ENCODE assay signal across 37 cellular contexts in genomic region chrX:51296138-51296537, GRCh38.
"Had no signal": no experiment of that assay in that cellular context is flagged by ENCODE, and none has a peak within 500 bp of the region (broad histone marks: within the 10 kb centered on the region; RNA-seq: fewer than 3 reads in every experiment).

No MANE protein-coding gene starts in this region.

- H3K36me3 Mint-ChIP-seq: activated naive CD4-positive, alpha-beta T cell treated with anti-CD3 and anti-CD28 coated beads, Interleukin-2, amount 10 ng/mL, durations not matched to agents 7 days and 5 days; activated naive CD8-positive, alpha-beta T cell treated with anti-CD3 and anti-CD28 coated beads, Interleukin-2, amount 10 ng/mL, durations not matched to agents 7 days and 5 days; brain had no signal

- H3K9me3 Mint-ChIP-seq: activated naive CD4-positive, alpha-beta T cell treated with anti-CD3 and anti-CD28 coated beads for 36 hours; activated naive CD4-positive, alpha-beta T cell treated with anti-CD3 and anti-CD28 coated beads, Interleukin-2, amount 10 ng/mL, durations not matched to agents 7 days and 5 days; activated naive CD4-positive, alpha-beta T cell treated with anti-CD3 and anti-CD28 coated beads, Interleukin-2, amount 50 U/mL, for 24 hours; activated naive CD4-positive, alpha-beta T cell treated with anti-CD3 and anti-CD28 coated beads, Interleukin-2, amount 50 U/mL, for 72 hours; activated naive CD8-positive, alpha-beta T cell treated with anti-CD3 and anti-CD28 coated beads, Interleukin-2, amount 10 ng/mL, durations not matched to agents 7 days and 5 days; activated naive CD8-positive, alpha-beta T cell treated with anti-CD3 and anti-CD28 coated beads, Interleukin-2, amount 50 U/mL, for 24 hours; activated T-cell treated with anti-CD3 and anti-CD28 coated beads, Interleukin-2, amount 50 U/mL, for 24 hours; activated T-cell treated with anti-CD3 and anti-CD28 coated beads, Interleukin-2, amount 50 U/mL, for 72 hours; activated T-helper 1 cell treated with anti-CD3 and anti-CD28 coated beads, Interleukin-12 subunit alpha, Interleukin-12 subunit beta, Interleukin-2, Interleukin-4 antibody, amounts not matched to agents 30 ng/mL and 10 ng/mL and 1 ng/mL, durations not matched to agents 14 hours and 24 hours and 36 hours; activated T-helper 17 cell treated with anti-CD3 and anti-CD28 coated beads, Interleukin-2, amount 50 U/mL, for 72 hours; activated T-helper 2 cell treated with anti-CD3 and anti-CD28 coated beads, Interferon-gamma antibody, Interleukin-2, Interleukin-4, amounts not matched to agents 10 μg/mL and 5 μg/mL and 100 μg/mL, durations not matched to agents 14 hours and 24 hours and 36 hours; brain; central memory CD8-positive, alpha-beta T cell had no signal

- DNase-seq: activated effector memory CD4-positive, alpha-beta T cell treated with anti-CD3 and anti-CD28 coated beads, Interleukin-2, amount 50 U/mL, for 16 hours; activated effector memory CD4-positive, alpha-beta T cell treated with Interleukin-2 at 50 U/mL for 16 hours; activated gamma-delta T cell; activated gamma-delta T cell treated with Interleukin-2 at 50 U/mL for 16 hours; activated naive CD4-positive, alpha-beta T cell; activated naive CD4-positive, alpha-beta T cell treated with anti-CD3 and anti-CD28 coated beads for 36 hours; activated naive CD4-positive, alpha-beta T cell treated with anti-CD3 and anti-CD28 coated beads, Interleukin-2, amount 10 ng/mL, durations not matched to agents 7 days and 5 days; activated naive CD4-positive, alpha-beta T cell treated with anti-CD3 and anti-CD28 coated beads, Interleukin-2, amount 50 U/mL, for 16 hours; activated naive CD4-positive, alpha-beta T cell treated with Interleukin-2 at 50 U/mL for 16 hours; activated naive CD8-positive, alpha-beta T cell treated with anti-CD3 and anti-CD28 coated beads for 36 hours; activated naive CD8-positive, alpha-beta T cell treated with anti-CD3 and anti-CD28 coated beads, Interleukin-2, amount 10 ng/mL, durations not matched to agents 7 days and 5 days; activated naive CD8-positive, alpha-beta T cell treated with anti-CD3 and anti-CD28 coated beads, Interleukin-2, amount 50 U/mL, for 24 hours; activated T-cell treated with anti-CD3 and anti-CD28 coated beads, Interleukin-2, amount 50 U/mL, for 1 hour; activated T-cell treated with anti-CD3 and anti-CD28 coated beads, Interleukin-2, amount 50 U/mL, for 24 hours; activated T-cell treated with anti-CD3 and anti-CD28 coated beads, Interleukin-2, amount 50 U/mL, for 4 hours; activated T-cell treated with anti-CD3 and anti-CD28 coated beads, Interleukin-2, amount 50 U/mL, for 48 hours; activated T-cell treated with anti-CD3 and anti-CD28 coated beads, Interleukin-2, amount 50 U/mL, for 72 hours; adrenal gland; amniotic stem cell; amygdala; anterior cingulate cortex; aorta; body of pancreas; brain microvascular endothelial cell; caudate nucleus; central memory CD4-positive, alpha-beta T cell; cerebellar nuclear complex had no signal

- H3K4me1 Mint-ChIP-seq: activated naive CD4-positive, alpha-beta T cell treated with anti-CD3 and anti-CD28 coated beads, Interleukin-2, amount 10 ng/mL, durations not matched to agents 7 days and 5 days; activated naive CD4-positive, alpha-beta T cell treated with anti-CD3 and anti-CD28 coated beads, Interleukin-2, amount 50 U/mL, for 24 hours; activated naive CD8-positive, alpha-beta T cell treated with anti-CD3 and anti-CD28 coated beads for 36 hours; activated naive CD8-positive, alpha-beta T cell treated with anti-CD3 and anti-CD28 coated beads, Interleukin-2, amount 10 ng/mL, durations not matched to agents 7 days and 5 days; activated naive CD8-positive, alpha-beta T cell treated with anti-CD3 and anti-CD28 coated beads, Interleukin-2, amount 50 U/mL, for 24 hours; activated T-helper 17 cell treated with anti-CD3 and anti-CD28 coated beads, Interleukin-2, amount 50 U/mL, for 72 hours; brain; central memory CD8-positive, alpha-beta T cell had no signal

- FAIRE-seq: astrocyte, bronchial epithelial cell had no signal

- H3K27ac Mint-ChIP-seq: activated naive CD4-positive, alpha-beta T cell treated with anti-CD3 and anti-CD28 coated beads for 36 hours; activated naive CD4-positive, alpha-beta T cell treated with anti-CD3 and anti-CD28 coated beads, Interleukin-2, amount 10 ng/mL, durations not matched to agents 7 days and 5 days; activated naive CD4-positive, alpha-beta T cell treated with anti-CD3 and anti-CD28 coated beads, Interleukin-2, amount 50 U/mL, for 24 hours; activated naive CD4-positive, alpha-beta T cell treated with anti-CD3 and anti-CD28 coated beads, Interleukin-2, amount 50 U/mL, for 72 hours; activated naive CD8-positive, alpha-beta T cell; activated naive CD8-positive, alpha-beta T cell treated with anti-CD3 and anti-CD28 coated beads for 36 hours; activated naive CD8-positive, alpha-beta T cell treated with anti-CD3 and anti-CD28 coated beads, Interleukin-2, amount 10 ng/mL, durations not matched to agents 7 days and 5 days; activated naive CD8-positive, alpha-beta T cell treated with anti-CD3 and anti-CD28 coated beads, Interleukin-2, amount 50 U/mL, for 24 hours; activated T-cell treated with anti-CD3 and anti-CD28 coated beads, Interleukin-2, amount 50 U/mL, for 24 hours; activated T-cell treated with anti-CD3 and anti-CD28 coated beads, Interleukin-2, amount 50 U/mL, for 72 hours; activated T-helper 1 cell treated with anti-CD3 and anti-CD28 coated beads, Interleukin-12 subunit alpha, Interleukin-12 subunit beta, Interleukin-2, Interleukin-4 antibody, amounts not matched to agents 30 ng/mL and 10 ng/mL and 1 ng/mL, durations not matched to agents 14 hours and 24 hours and 36 hours; activated T-helper 17 cell treated with anti-CD3 and anti-CD28 coated beads, Interleukin-2, amount 50 U/mL, for 72 hours; activated T-helper 2 cell treated with anti-CD3 and anti-CD28 coated beads, Interferon-gamma antibody, Interleukin-2, Interleukin-4, amounts not matched to agents 10 μg/mL and 5 μg/mL and 100 μg/mL, durations not matched to agents 14 hours and 24 hours and 36 hours; brain had no signal

- H3K4me3 Mint-ChIP-seq: activated naive CD4-positive, alpha-beta T cell treated with anti-CD3 and anti-CD28 coated beads for 36 hours; activated naive CD4-positive, alpha-beta T cell treated with anti-CD3 and anti-CD28 coated beads, Interleukin-2, amount 10 ng/mL, durations not matched to agents 7 days and 5 days; activated naive CD4-positive, alpha-beta T cell treated with anti-CD3 and anti-CD28 coated beads, Interleukin-2, amount 50 U/mL, for 24 hours; activated naive CD8-positive, alpha-beta T cell; activated naive CD8-positive, alpha-beta T cell treated with anti-CD3 and anti-CD28 coated beads for 36 hours; activated naive CD8-positive, alpha-beta T cell treated with anti-CD3 and anti-CD28 coated beads, Interleukin-2, amount 10 ng/mL, durations not matched to agents 7 days and 5 days; activated naive CD8-positive, alpha-beta T cell treated with anti-CD3 and anti-CD28 coated beads, Interleukin-2, amount 50 U/mL, for 24 hours; activated T-cell treated with anti-CD3 and anti-CD28 coated beads, Interleukin-2, amount 50 U/mL, for 24 hours; activated T-cell treated with anti-CD3 and anti-CD28 coated beads, Interleukin-2, amount 50 U/mL, for 4 hours; activated T-cell treated with anti-CD3 and anti-CD28 coated beads, Interleukin-2, amount 50 U/mL, for 72 hours; activated T-helper 1 cell treated with anti-CD3 and anti-CD28 coated beads, Interleukin-12 subunit alpha, Interleukin-12 subunit beta, Interleukin-2, Interleukin-4 antibody, amounts not matched to agents 30 ng/mL and 10 ng/mL and 1 ng/mL, durations not matched to agents 14 hours and 24 hours and 36 hours; activated T-helper 17 cell treated with anti-CD3 and anti-CD28 coated beads, Interleukin-2, amount 50 U/mL, for 72 hours; brain; central memory CD8-positive, alpha-beta T cell had no signal

- ATAC-seq: activated naive CD4-positive, alpha-beta T cell treated with anti-CD3 and anti-CD28 coated beads, Interleukin-2, amount 50 U/mL, for 72 hours; activated naive CD8-positive, alpha-beta T cell treated with anti-CD3 and anti-CD28 coated beads, Interleukin-2, amount 50 U/mL, for 24 hours; activated T-cell treated with anti-CD3 and anti-CD28 coated beads, Interleukin-2, amount 50 U/mL, for 4 hours; activated T-cell treated with anti-CD3 and anti-CD28 coated beads, Interleukin-2, amount 50 U/mL, for 72 hours; activated T-helper 17 cell treated with anti-CD3 and anti-CD28 coated beads, Interleukin-2, amount 50 U/mL, for 72 hours; body of pancreas had no signal

- H3K27me3 Mint-ChIP-seq: activated naive CD4-positive, alpha-beta T cell treated with anti-CD3 and anti-CD28 coated beads, Interleukin-2, amount 10 ng/mL, durations not matched to agents 7 days and 5 days; activated naive CD4-positive, alpha-beta T cell treated with anti-CD3 and anti-CD28 coated beads, Interleukin-2, amount 50 U/mL, for 24 hours; activated naive CD8-positive, alpha-beta T cell; activated naive CD8-positive, alpha-beta T cell treated with anti-CD3 and anti-CD28 coated beads for 36 hours; activated naive CD8-positive, alpha-beta T cell treated with anti-CD3 and anti-CD28 coated beads, Interleukin-2, amount 10 ng/mL, durations not matched to agents 7 days and 5 days; activated naive CD8-positive, alpha-beta T cell treated with anti-CD3 and anti-CD28 coated beads, Interleukin-2, amount 50 U/mL, for 24 hours; activated T-helper 17 cell treated with anti-CD3 and anti-CD28 coated beads, Interleukin-2, amount 50 U/mL, for 72 hours; central memory CD8-positive, alpha-beta T cell had no signal
